8 cellular contexts compared by ENCODE assay signal in the genomic region with DNA sequence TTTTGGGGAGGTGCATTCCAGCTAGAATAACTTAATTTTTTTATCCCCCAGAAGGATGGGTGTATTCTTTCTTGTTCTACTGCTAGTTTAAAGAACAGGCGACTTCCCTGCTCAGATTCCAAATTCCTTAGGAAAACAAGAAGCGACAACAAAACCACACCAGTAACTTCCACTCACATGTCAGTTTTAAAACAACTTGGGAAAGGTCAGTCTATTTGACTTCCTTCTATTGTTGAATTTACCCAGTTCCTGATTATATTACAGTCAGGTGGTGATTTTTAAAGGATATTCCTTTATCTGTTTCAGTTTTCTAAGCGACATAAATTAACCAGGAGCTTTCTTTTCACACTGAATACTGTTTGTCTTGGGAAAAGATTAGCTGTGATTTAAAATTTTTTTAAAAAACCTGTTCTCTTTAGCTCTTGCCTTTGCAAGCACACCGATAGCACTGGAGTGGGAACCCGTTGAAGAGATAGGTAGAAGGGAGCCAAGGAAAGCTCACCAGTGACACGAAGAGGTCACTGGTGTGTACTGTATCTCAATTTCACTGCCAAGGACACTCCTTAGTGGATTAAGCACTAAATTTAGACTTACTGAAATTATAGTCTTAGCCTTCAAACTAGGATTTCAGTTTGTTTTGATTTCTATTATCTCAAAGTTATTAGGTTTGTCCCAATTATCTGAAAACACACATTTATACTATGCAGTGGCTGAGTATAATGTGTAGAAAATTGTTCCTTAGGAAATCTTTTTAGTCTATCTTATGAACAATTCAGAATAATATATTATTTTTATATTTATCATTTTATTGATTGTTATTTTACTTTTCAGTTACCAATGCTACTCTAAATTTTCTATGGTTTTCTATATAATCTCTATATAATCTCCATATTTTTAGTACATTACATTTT. TPM values are rescaled to one million over a fixed set of nuclear protein-coding genes. Genes with fewer than 3 reads are reported as not detected.
DNase-seq lines count a peak whose midpoint lies in the region; ATAC-seq, FAIRE-seq and TF ChIP-seq lines count a peak whose summit lies in the region.

No MANE protein-coding gene starts in this region.

- TF ChIP-seq CTCF in astrocyte (IDR thresholded peaks at IDR 0.05; ENCODE audit: insufficient read depth, low read depth, low read length) (peak; percentile 91), hepatocyte (IDR thresholded peaks at IDR 0.05; ENCODE audit: poor library complexity) (peak; percentile 82), sigmoid colon (IDR thresholded peaks at IDR 0.05) (peak; percentile 56 to 67 (median 61))

- no peaks in the 10 kb centered on the region for H3K27me3 ChIP-seq in astrocyte (ENCODE audit: insufficient read depth, low read length)
- H3K27me3 ChIP-seq in hepatocyte = no peaks in the 10 kb centered on the region
- H3K27me3 ChIP-seq in sigmoid colon = no peaks in the 10 kb centered on the region

- no peak overlapping the region for H3K4me3 ChIP-seq in astrocyte (ENCODE audit: insufficient read depth, low read depth, low read length)
- H3K4me3 ChIP-seq in hepatocyte = no peak overlapping the region
- H3K4me3 ChIP-seq in sigmoid colon = no peak overlapping the region

- no peak for FAIRE-seq in astrocyte (lab: Jason Lieb, UNC)

- H3K9me2 ChIP-seq in hepatocyte (replicated peaks; ENCODE audit: insufficient read depth) = no peaks in the 10 kb centered on the region

- no peak overlapping the region for H3K4me3 Mint-ChIP-seq in astrocyte (ENCODE audit: unreplicated experiment)

- H3K4me1 Mint-ChIP-seq in astrocyte (ENCODE audit: low read depth, unreplicated experiment) = peaks cover 24% of the 10 kb centered on the region

- WGBS in hepatocyte (ENCODE audit: low lambda C conversion rate, missing lambda C conversion rate) = 15% methylated on average over 6 of the region's 6 CpGs
- WGBS in sigmoid colon, 2 donors = 4 to 13% methylated on average over 6 of the region's 6 CpGs

- no peaks in the 10 kb centered on the region for H3K9me3 ChIP-seq in astrocyte (ENCODE audit: insufficient read depth, low read depth, low read length)
- no peaks in the 10 kb centered on the region for H3K9me3 ChIP-seq in hepatocyte (ENCODE audit: low read depth)
- H3K9me3 ChIP-seq in sigmoid colon = no peaks in the 10 kb centered on the region

- no peak overlapping the region for H2AFZ ChIP-seq in astrocyte (ENCODE audit: low read depth, low read length)
- peak overlapping the region; percentile 17 for H2AFZ ChIP-seq in hepatocyte

- peak overlapping the region; percentile 27 for H3K27ac Mint-ChIP-seq in astrocyte (ENCODE audit: unreplicated experiment)

- H3K36me3 ChIP-seq in astrocyte (ENCODE audit: insufficient read depth, low read length) (no peaks in the 10 kb centered on the region), hepatocyte (replicated peaks; ENCODE audit: insufficient read depth, low read depth) (no peaks in the 10 kb centered on the region), sigmoid colon (no peaks in the 10 kb centered on the region)

- no peaks in the 10 kb centered on the region for H3K36me3 Mint-ChIP-seq in astrocyte (ENCODE audit: low read depth, unreplicated experiment)

- peak overlapping the region; percentile 61 for H3K4me2 ChIP-seq in astrocyte (ENCODE audit: low read length)
- peak overlapping the region; percentile 62 for H3K4me2 ChIP-seq in hepatocyte

- ATAC-seq in GM21381 (IDR thresholded peaks at IDR 0.05; ENCODE audit: unreplicated experiment) (peak; percentile 99), HG03469 (IDR thresholded peaks at IDR 0.05; ENCODE audit: unreplicated experiment) (peak; percentile 99)

- peak; percentile 78 for DNase-seq in ELR (ENCODE audit: low read depth)
- peak; percentile 21 to 82 for DNase-seq in NCI-H446 (lab: John Stamatoyannopoulos, UW)
- peak; percentile 76 for DNase-seq in astrocyte (ENCODE audit: low read depth)
- peak; percentile 83 for DNase-seq in hepatocyte (ENCODE audit: low spot score)
- DNase-seq in sigmoid colon = peak; percentile 77
- no peak for DNase-seq in activated gamma-delta T cell (lab: John Stamatoyannopoulos, UW)

- H3K9me3 Mint-ChIP-seq in astrocyte (ENCODE audit: unreplicated experiment) = no peaks in the 10 kb centered on the region

- no peaks in the 10 kb centered on the region for H3K27me3 Mint-ChIP-seq in astrocyte (ENCODE audit: low read depth, unreplicated experiment)

- no peaks in the 10 kb centered on the region for H4K20me1 ChIP-seq in astrocyte (ENCODE audit: insufficient read depth, low read length)
- H4K20me1 ChIP-seq in hepatocyte (ENCODE audit: insufficient read depth, poor library complexity, severe bottlenecking) = no peaks in the 10 kb centered on the region

- H3K27ac ChIP-seq in astrocyte (ENCODE audit: low read depth, low read length) (peak overlapping the region; percentile 21), hepatocyte (no peak overlapping the region), sigmoid colon (peak overlapping the region in 2 of 4 donors; percentile 3 to 32)

- no peak for TF ChIP-seq POLR2A in sigmoid colon (IDR thresholded peaks at IDR 0.05)

- TF ChIP-seq EP300 in sigmoid colon (IDR thresholded peaks at IDR 0.05) = no peak

- H3K4me1 ChIP-seq in astrocyte (ENCODE audit: insufficient read depth, low read length) (peaks cover 11% of the 10 kb centered on the region), hepatocyte (ENCODE audit: insufficient read depth) (peaks cover 3% of the 10 kb centered on the region), sigmoid colon (peaks cover 0 to 21% (median 9%) of the 10 kb centered on the region in 4 donors)

- intact Hi-C loops in sigmoid colon (cut with DNase I) = loop anchor here (2.0 to 5.0 kb wide), 2 partner anchors 21 to 1377 kb away; no protein-coding TSS in a partner anchor

- H3K79me2 ChIP-seq in astrocyte (ENCODE audit: insufficient read depth, low read length) (no peaks in the 10 kb centered on the region), hepatocyte (no peaks in the 10 kb centered on the region)

- peak overlapping the region; percentile 37 for H3K9ac ChIP-seq in astrocyte (ENCODE audit: low read length)

RNA-seq across cellular contexts. Expression of gene MARCKS, which starts 22.3 kb away (rescaled TPM):
- 240 and 261 TPM in 2 replicates for total RNA-seq in astrocyte
- total RNA-seq in hepatocyte = 105 and 129 TPM in 2 replicates
- polyA plus RNA-seq in hepatocyte = 95.5 and 96.9 TPM in 2 replicates
- total RNA-seq in sigmoid colon = 10 to 100 TPM; 43.1 to 67.1 (median 54.0) TPM
- 10 to 100 TPM; 30.0 to 64.3 (median 42.5) TPM for polyA plus RNA-seq in sigmoid colon
